In genomic region chr11:69116671-69117070, GRCh38 we compare ENCODE assay signal across 23 cellular contexts.
"Had no signal": no experiment of that assay in that cellular context is flagged by ENCODE, and none has a peak within 500 bp of the region (broad histone marks: within the 10 kb centered on the region; RNA-seq: fewer than 3 reads in every experiment).

No MANE protein-coding gene starts in this region.

- H3K4me3 ChIP-seq: MG63 had no signal

- H3K9me3 ChIP-seq: MG63 had no signal

- H3K36me3 ChIP-seq: MG63 had no signal

- DNase-seq: activated CD4-positive, alpha-beta memory T cell treated with anti-CD3 and anti-CD28 coated beads, Interleukin-2, amount 10 ng/mL, durations not matched to agents 7 days and 5 days; activated CD4-positive, alpha-beta T cell treated with anti-CD3 and anti-CD28 coated beads, Interleukin-2, amount 50 U/mL, for 1 hour; activated CD4-positive, CD25-positive, alpha-beta regulatory T cell; activated CD8-positive, alpha-beta memory T cell treated with anti-CD3 and anti-CD28 coated beads, Interleukin-2, amount 50 U/mL, for 4 hours; activated gamma-delta T cell treated with Interleukin-2 at 50 U/mL for 16 hours; activated naive CD4-positive, alpha-beta T cell treated with anti-CD3 and anti-CD28 coated beads, Interleukin-2, amount 10 ng/mL, durations not matched to agents 7 days and 5 days; activated naive CD8-positive, alpha-beta T cell treated with anti-CD3 and anti-CD28 coated beads for 36 hours; activated T-cell treated with anti-CD3 and anti-CD28 coated beads, Interleukin-2, amount 50 U/mL, for 72 hours; cerebellar nuclear complex; MG63; MV-4-11; NCI-H1092 treated with DMSO at 0.1 percent for 48 hours; NCI-H1436; NCI-H1694 treated with DMSO at 0.1 percent for 48 hours; NCI-H2029 treated with DMSO at 0.1 percent for 48 hours; NCI-H345; NCI-H510A; NCI-H526 treated with DMSO at 0.1 percent for 48 hours; NCI-H82; NK-92 treated with Interleukin-12 subunit alpha and Interleukin-12 subunit beta, amount 100 ng/mL, for 24 hours; SIG-M5; T-cell had no signal

- FAIRE-seq: RCC 7860 had no signal

- H3K27me3 ChIP-seq: MG63 had no signal

- ATAC-seq: activated T-cell treated with anti-CD3 and anti-CD28 coated beads, Interleukin-2, amount 50 U/mL, for 72 hours; T-cell had no signal
